Comparison of ENCODE assay signal across 8 cellular contexts in genomic region chr4:16082038-16082423, GRCh38. TPM values are rescaled to one million over a fixed set of nuclear protein-coding genes. Genes with fewer than 3 reads are reported as not detected.
DNase-seq lines count a peak whose midpoint lies in the region; ATAC-seq and TF ChIP-seq lines count a peak whose summit lies in the region.

No MANE protein-coding gene starts in this region.

- H3K4me1 Mint-ChIP-seq in effector memory CD8-positive, alpha-beta T cell (ENCODE audit: low read depth in 2 of 2) = peaks cover 4 to 11% of the 10 kb centered on the region in 2 donors
- H3K4me1 Mint-ChIP-seq in neural crest cell = peaks cover 23% of the 10 kb centered on the region

- H3K27ac Mint-ChIP-seq in effector memory CD8-positive, alpha-beta T cell = no peak overlapping the region
- peak overlapping the region; percentile 97 for H3K27ac Mint-ChIP-seq in neural crest cell (ENCODE audit: unreplicated experiment)

- peaks cover 0 to 4% of the 10 kb centered on the region in 2 donors for H3K27me3 ChIP-seq in right atrium auricular region
- H3K27me3 ChIP-seq in foreskin keratinocyte = peaks cover 92% of the 10 kb centered on the region

- no peak for ATAC-seq in Right ventricle myocardium superior (ENCODE audit: poor library complexity)
- no peak for ATAC-seq in effector memory CD8-positive, alpha-beta T cell (replicated peaks)
- ATAC-seq in foreskin keratinocyte = no peak
- no peak for ATAC-seq in HG02588 (IDR thresholded peaks at IDR 0.05; ENCODE audit: unreplicated experiment)

- H3K36me3 Mint-ChIP-seq in effector memory CD8-positive, alpha-beta T cell (ENCODE audit: insufficient read depth) = no peaks in the 10 kb centered on the region
- H3K36me3 Mint-ChIP-seq in neural crest cell (ENCODE audit: low read depth) = no peaks in the 10 kb centered on the region

- peaks cover 0 to 6% of the 10 kb centered on the region in 2 donors for H3K9me3 ChIP-seq in right atrium auricular region

- intact Hi-C loops in Right ventricle myocardium superior (cut with DNase I) = no loop called here

- H3K27me3 Mint-ChIP-seq in effector memory CD8-positive, alpha-beta T cell = peaks cover 75 to 91% of the 10 kb centered on the region in 2 donors
- peaks cover 54% of the 10 kb centered on the region for H3K27me3 Mint-ChIP-seq in neural crest cell (ENCODE audit: low read depth)

- peak overlapping the region; percentile 57 to 65 for H3K4me3 Mint-ChIP-seq in effector memory CD8-positive, alpha-beta T cell
- peak overlapping the region; percentile 95 for H3K4me3 Mint-ChIP-seq in neural crest cell

- no peaks in the 10 kb centered on the region for H3K9me3 Mint-ChIP-seq in effector memory CD8-positive, alpha-beta T cell
- H3K9me3 Mint-ChIP-seq in neural crest cell = no peaks in the 10 kb centered on the region

- H3K36me3 ChIP-seq in right atrium auricular region = no peaks in the 10 kb centered on the region

- no peak overlapping the region for H3K27ac ChIP-seq in right atrium auricular region
- H3K27ac ChIP-seq in foreskin keratinocyte = no peak overlapping the region

- H3K4me1 ChIP-seq in right atrium auricular region (peaks cover 0 to 32% of the 10 kb centered on the region in 2 donors), foreskin keratinocyte (no peaks in the 10 kb centered on the region)

- H3K4me3 ChIP-seq in right atrium auricular region = peak overlapping the region; percentile 58 to 62

- no peak for DNase-seq in right atrium auricular region (ENCODE audit: low spot score)
- DNase-seq in Right ventricle myocardium superior = no peak
- DNase-seq in effector memory CD8-positive, alpha-beta T cell = no peak
- no peak for DNase-seq in neural crest cell (ENCODE audit: low read depth, low spot score)
- no peak for DNase-seq in amniotic stem cell (lab: John Stamatoyannopoulos, UW)
- no peak for DNase-seq in foreskin keratinocyte
- no peak for DNase-seq in stimulated activated naive CD4-positive, alpha-beta T cell treated with Interleukin-2 at 50 U/mL for 16 hours (lab: John Stamatoyannopoulos, UW)

- TF ChIP-seq CTCF in right atrium auricular region (IDR thresholded peaks at IDR 0.05) (no peak), neural crest cell (conservative IDR thresholded peaks at IDR 0.05) (no peak), foreskin keratinocyte (conservative IDR thresholded peaks at IDR 0.05) (no peak)

RNA-seq across cellular contexts. Expression of gene PROM1, which starts 1.8 kb away (rescaled TPM):
- total RNA-seq in right atrium auricular region (1 to 10 TPM; 5.2 to 8.1 TPM), Right ventricle myocardium superior (2.1 TPM), neural crest cell (60.8 and 65.3 TPM in 2 replicates), foreskin keratinocyte (not detected in 2 replicates)
- not detected in 2 replicates for polyA plus RNA-seq in foreskin keratinocyte
